ENCODE assay signal across 8 cellular contexts in genomic region chr15:74781673-74782595, GRCh38. TPM values are rescaled to one million over a fixed set of nuclear protein-coding genes. Genes with fewer than 3 reads are reported as not detected.
DNase-seq lines count a peak whose midpoint lies in the region; ATAC-seq lines count a peak whose summit lies in the region.

TSS of gene CSK (plus strand) at chr15:74782080. CDS start at chr15:74798298, 16,218 bp downstream.

- DNase-seq in NCI-H446 (lab: John Stamatoyannopoulos, UW) (peak; percentile 13 to 70), NCI-H446 treated with DMSO at 0.1 percent for 48 hours (lab: John Stamatoyannopoulos, UW) (no peak), NT2/D1 (ENCODE audit: low read depth, low spot score) (no peak), activated T-cell treated with anti-CD3 and anti-CD28 coated beads for 48 hours (ENCODE audit: low read depth) (peak; percentile 79), epithelial cell of prostate (ENCODE audit: low read depth, low spot score) (no peak)
- DNase-seq in stimulated activated naive B cell treated with anti-CD40 and anti-IgM and Interleukin-4, amounts not matched to agents 10 μg/mL and 1 μg/mL and 100 μg/mL, for 72 hours, result peak; percentile 76

- peak within 1 kb of the TSS; percentile 98 for H3K4me3 Mint-ChIP-seq in stimulated activated naive B cell treated with anti-CD40 and anti-IgM and Interleukin-4, amounts not matched to agents 10 μg/mL and 1 μg/mL and 100 μg/mL, for 72 hours

- H3K27me3 Mint-ChIP-seq in stimulated activated naive B cell treated with anti-CD40 and anti-IgM and Interleukin-4, amounts not matched to agents 10 μg/mL and 1 μg/mL and 100 μg/mL, for 72 hours, result no peaks in the 10 kb centered on the region

- peak within 1 kb of the TSS; percentile 97 for H3K27ac Mint-ChIP-seq in stimulated activated naive B cell treated with anti-CD40 and anti-IgM and Interleukin-4, amounts not matched to agents 10 μg/mL and 1 μg/mL and 100 μg/mL, for 72 hours

- H3K4me3 ChIP-seq in NT2/D1 (ENCODE audit: insufficient read length, low read depth) (peak within 1 kb of the TSS; percentile 73), mononuclear cell (ENCODE audit: low read length) (peak within 1 kb of the TSS; percentile 98)

- H3K27me3 ChIP-seq in NT2/D1 (ENCODE audit: insufficient read depth, insufficient read length) (peaks cover 10% of the 10 kb centered on the region), mononuclear cell (ENCODE audit: insufficient read depth, low read length) (no peaks in the 10 kb centered on the region)

- H3K9ac ChIP-seq in NT2/D1 (ENCODE audit: insufficient read length, low read depth), result peak within 1 kb of the TSS; percentile 94

- ATAC-seq in HG03039 (IDR thresholded peaks at IDR 0.05; ENCODE audit: unreplicated experiment), result peak; percentile 32
- peak; percentile 42 to 52 for ATAC-seq in stimulated activated naive B cell treated with anti-CD40 and anti-IgM and Interleukin-4, amounts not matched to agents 10 μg/mL and 1 μg/mL and 100 μg/mL, for 72 hours (replicated peaks)

- H3K27ac ChIP-seq in epithelial cell of prostate, result peak within 1 kb of the TSS; percentile 68

- peaks cover 21% of the 10 kb centered on the region for H3K36me3 ChIP-seq in NT2/D1 (ENCODE audit: insufficient read depth, insufficient read length, low read length)

- no peaks in the 10 kb centered on the region for H3K9me3 Mint-ChIP-seq in stimulated activated naive B cell treated with anti-CD40 and anti-IgM and Interleukin-4, amounts not matched to agents 10 μg/mL and 1 μg/mL and 100 μg/mL, for 72 hours

- H3K9me3 ChIP-seq in NT2/D1 (ENCODE audit: insufficient read depth, low read length) (no peaks in the 10 kb centered on the region), mononuclear cell (ENCODE audit: low read depth, low read length) (no peaks in the 10 kb centered on the region)

- peaks cover 33% of the 10 kb centered on the region for H3K4me1 ChIP-seq in NT2/D1 (ENCODE audit: insufficient read depth, insufficient read length)
- peaks cover 89% of the 10 kb centered on the region for H3K4me1 ChIP-seq in mononuclear cell (ENCODE audit: insufficient read depth, low read length)

- peaks cover 77 to 90% of the 10 kb centered on the region in 2 donors for H3K4me1 Mint-ChIP-seq in stimulated activated naive B cell treated with anti-CD40 and anti-IgM and Interleukin-4, amounts not matched to agents 10 μg/mL and 1 μg/mL and 100 μg/mL, for 72 hours

- peaks cover 38 to 51% of the 10 kb centered on the region in 2 donors for H3K36me3 Mint-ChIP-seq in stimulated activated naive B cell treated with anti-CD40 and anti-IgM and Interleukin-4, amounts not matched to agents 10 μg/mL and 1 μg/mL and 100 μg/mL, for 72 hours

RNA-seq across cellular contexts. Expression of gene CSK, which starts in this region (rescaled TPM):
- total RNA-seq in mononuclear cell, result 84.8 TPM

Comparison
In these comparisons a context has a peak if more than half of its experiments do, and no peak if none do; other contexts are left out.
1. DNase-seq: peak in NCI-H446 (2 of 2), activated T-cell treated with anti-CD3 and anti-CD28 coated beads for 48 hours (single experiment) and stimulated activated naive B cell treated with anti-CD40 and anti-IgM and Interleukin-4, amounts not matched to agents 10 μg/mL and 1 μg/mL and 100 μg/mL, for 72 hours (single experiment); none in NCI-H446 treated with DMSO at 0.1 percent for 48 hours (single experiment), NT2/D1 (single experiment) and epithelial cell of prostate (single experiment).